In genomic region chr17:58006563-58006923, GRCh38 we compare ENCODE assay signal across 1 cellular context.
TF ChIP-seq lines count a peak whose summit lies in the region.

No MANE protein-coding gene starts in this region.

TF ChIP-seq in WTC11, 78 proteins besides CTCF, POLR2A, EP300 and RAD21 (continued from another document):
- TF ChIP-seq, protein P1, sequence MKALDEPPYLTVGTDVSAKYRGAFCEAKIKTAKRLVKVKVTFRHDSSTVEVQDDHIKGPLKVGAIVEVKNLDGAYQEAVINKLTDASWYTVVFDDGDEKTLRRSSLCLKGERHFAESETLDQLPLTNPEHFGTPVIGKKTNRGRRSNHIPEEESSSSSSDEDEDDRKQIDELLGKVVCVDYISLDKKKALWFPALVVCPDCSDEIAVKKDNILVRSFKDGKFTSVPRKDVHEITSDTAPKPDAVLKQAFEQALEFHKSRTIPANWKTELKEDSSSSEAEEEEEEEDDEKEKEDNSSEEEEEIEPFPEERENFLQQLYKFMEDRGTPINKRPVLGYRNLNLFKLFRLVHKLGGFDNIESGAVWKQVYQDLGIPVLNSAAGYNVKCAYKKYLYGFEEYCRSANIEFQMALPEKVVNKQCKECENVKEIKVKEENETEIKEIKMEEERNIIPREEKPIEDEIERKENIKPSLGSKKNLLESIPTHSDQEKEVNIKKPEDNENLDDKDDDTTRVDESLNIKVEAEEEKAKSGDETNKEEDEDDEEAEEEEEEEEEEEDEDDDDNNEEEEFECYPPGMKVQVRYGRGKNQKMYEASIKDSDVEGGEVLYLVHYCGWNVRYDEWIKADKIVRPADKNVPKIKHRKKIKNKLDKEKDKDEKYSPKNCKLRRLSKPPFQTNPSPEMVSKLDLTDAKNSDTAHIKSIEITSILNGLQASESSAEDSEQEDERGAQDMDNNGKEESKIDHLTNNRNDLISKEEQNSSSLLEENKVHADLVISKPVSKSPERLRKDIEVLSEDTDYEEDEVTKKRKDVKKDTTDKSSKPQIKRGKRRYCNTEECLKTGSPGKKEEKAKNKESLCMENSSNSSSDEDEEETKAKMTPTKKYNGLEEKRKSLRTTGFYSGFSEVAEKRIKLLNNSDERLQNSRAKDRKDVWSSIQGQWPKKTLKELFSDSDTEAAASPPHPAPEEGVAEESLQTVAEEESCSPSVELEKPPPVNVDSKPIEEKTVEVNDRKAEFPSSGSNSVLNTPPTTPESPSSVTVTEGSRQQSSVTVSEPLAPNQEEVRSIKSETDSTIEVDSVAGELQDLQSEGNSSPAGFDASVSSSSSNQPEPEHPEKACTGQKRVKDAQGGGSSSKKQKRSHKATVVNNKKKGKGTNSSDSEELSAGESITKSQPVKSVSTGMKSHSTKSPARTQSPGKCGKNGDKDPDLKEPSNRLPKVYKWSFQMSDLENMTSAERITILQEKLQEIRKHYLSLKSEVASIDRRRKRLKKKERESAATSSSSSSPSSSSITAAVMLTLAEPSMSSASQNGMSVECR (CRISPR knock-in tag; IDR thresholded peaks at IDR 0.05; ENCODE audit: borderline replicate concordance): 0 out of 2 replicates have a peak, but pooled peaks have one; percentile 50
- TF ChIP-seq, protein P2, sequence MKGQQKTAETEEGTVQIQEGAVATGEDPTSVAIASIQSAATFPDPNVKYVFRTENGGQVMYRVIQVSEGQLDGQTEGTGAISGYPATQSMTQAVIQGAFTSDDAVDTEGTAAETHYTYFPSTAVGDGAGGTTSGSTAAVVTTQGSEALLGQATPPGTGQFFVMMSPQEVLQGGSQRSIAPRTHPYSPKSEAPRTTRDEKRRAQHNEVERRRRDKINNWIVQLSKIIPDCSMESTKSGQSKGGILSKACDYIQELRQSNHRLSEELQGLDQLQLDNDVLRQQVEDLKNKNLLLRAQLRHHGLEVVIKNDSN (CRISPR knock-in tag; IDR thresholded peaks at IDR 0.05): peak; percentile 11; the same call in 1 of the 2 replicates
